1 cellular context compared by ENCODE assay signal in the genomic region with DNA sequence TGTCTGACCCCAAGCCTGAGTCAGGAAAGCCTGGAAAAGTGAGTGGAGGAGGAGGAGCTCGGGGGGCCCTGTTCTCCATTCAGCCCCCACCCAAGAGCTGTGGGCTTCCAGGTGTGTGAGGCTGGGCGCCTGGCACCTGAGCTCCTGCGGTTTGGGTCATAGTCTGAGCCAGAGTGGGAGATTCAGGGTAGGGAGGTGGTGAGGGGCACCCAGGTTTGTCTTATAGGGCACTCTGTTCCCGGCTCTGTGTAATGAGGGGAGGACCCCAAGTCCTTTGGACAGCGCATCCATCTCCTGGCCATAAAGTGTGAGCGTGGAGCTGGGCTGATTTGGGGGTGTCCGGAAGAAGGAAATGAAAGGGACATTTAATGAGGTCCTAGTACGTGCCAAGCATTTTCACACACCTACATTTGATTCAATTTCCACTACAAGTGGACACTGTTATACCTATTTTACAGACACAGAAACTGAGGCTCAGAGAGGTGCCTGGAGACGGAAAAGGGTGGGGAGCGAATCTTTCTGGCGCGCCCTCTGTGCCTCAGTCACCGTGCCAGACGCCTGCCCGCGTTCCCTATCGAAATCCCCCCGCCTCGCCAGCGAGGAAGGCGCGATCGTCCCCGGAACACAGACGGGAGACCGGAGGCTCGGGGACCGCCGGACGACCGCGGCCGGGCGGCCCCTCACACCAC.
TF ChIP-seq lines count a peak whose summit lies in the region.

No MANE protein-coding gene starts in this region.

TF ChIP-seq in HepG2, 621 proteins besides CTCF, POLR2A, EP300 and RAD21:
- TF ChIP-seq, protein P1, sequence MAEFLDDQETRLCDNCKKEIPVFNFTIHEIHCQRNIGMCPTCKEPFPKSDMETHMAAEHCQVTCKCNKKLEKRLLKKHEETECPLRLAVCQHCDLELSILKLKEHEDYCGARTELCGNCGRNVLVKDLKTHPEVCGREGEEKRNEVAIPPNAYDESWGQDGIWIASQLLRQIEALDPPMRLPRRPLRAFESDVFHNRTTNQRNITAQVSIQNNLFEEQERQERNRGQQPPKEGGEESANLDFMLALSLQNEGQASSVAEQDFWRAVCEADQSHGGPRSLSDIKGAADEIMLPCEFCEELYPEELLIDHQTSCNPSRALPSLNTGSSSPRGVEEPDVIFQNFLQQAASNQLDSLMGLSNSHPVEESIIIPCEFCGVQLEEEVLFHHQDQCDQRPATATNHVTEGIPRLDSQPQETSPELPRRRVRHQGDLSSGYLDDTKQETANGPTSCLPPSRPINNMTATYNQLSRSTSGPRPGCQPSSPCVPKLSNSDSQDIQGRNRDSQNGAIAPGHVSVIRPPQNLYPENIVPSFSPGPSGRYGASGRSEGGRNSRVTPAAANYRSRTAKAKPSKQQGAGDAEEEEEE (CRISPR knock-in tag; IDR thresholded peaks at IDR 0.05; ENCODE audit: borderline replicate concordance): no peak
- peak; percentile 90 for TF ChIP-seq ZNF629 (CRISPR knock-in tag; conservative IDR thresholded peaks at IDR 0.05)
- no peak for TF ChIP-seq SP2 (CRISPR knock-in tag; IDR thresholded peaks at IDR 0.05)
- no peak for TF ChIP-seq ATF7-NPFF (CRISPR knock-in tag; IDR thresholded peaks at IDR 0.05; ENCODE audit: low read depth)
- TF ChIP-seq TMF1 (CRISPR knock-in tag; IDR thresholded peaks at IDR 0.05; ENCODE audit: low read depth): 0 out of 2 replicates have a peak, but pooled peaks have one; percentile 52
- peak; percentile 15; the same call in 1 of the 2 replicates for TF ChIP-seq SP4 (CRISPR knock-in tag; IDR thresholded peaks at IDR 0.05)
- TF ChIP-seq SIX4 (CRISPR knock-in tag; IDR thresholded peaks at IDR 0.05): no peak
- TF ChIP-seq ZNF207 (IDR thresholded peaks at IDR 0.05; ENCODE audit: borderline replicate concordance): no peak
- TF ChIP-seq, protein P2, sequence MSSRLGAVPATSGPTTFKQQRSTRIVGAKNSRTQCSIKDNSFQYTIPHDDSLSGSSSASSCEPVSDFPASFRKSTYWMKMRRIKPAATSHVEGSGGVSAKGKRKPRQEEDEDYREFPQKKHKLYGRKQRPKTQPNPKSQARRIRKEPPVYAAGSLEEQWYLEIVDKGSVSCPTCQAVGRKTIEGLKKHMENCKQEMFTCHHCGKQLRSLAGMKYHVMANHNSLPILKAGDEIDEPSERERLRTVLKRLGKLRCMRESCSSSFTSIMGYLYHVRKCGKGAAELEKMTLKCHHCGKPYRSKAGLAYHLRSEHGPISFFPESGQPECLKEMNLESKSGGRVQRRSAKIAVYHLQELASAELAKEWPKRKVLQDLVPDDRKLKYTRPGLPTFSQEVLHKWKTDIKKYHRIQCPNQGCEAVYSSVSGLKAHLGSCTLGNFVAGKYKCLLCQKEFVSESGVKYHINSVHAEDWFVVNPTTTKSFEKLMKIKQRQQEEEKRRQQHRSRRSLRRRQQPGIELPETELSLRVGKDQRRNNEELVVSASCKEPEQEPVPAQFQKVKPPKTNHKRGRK (CRISPR knock-in tag; IDR thresholded peaks at IDR 0.05): no peak
- no peak for TF ChIP-seq CEBPB (IDR thresholded peaks at IDR 0.05; ENCODE audit: borderline replicate concordance, low read depth, low read length)
- TF ChIP-seq SRSF1 (optimal IDR thresholded peaks at IDR 0.05; ENCODE audit: low read depth, low read length): peak; percentile 26
- no peak for TF ChIP-seq ZBTB3 (CRISPR knock-in tag; IDR thresholded peaks at IDR 0.05; ENCODE audit: borderline replicate concordance, low read depth)
- TF ChIP-seq NONO (IDR thresholded peaks at IDR 0.05): no peak
- no peak for TF ChIP-seq NONO (CRISPR knock-in tag; conservative IDR thresholded peaks at IDR 0.05)
- TF ChIP-seq ZBTB7A (CRISPR knock-in tag; IDR thresholded peaks at IDR 0.05): peak; percentile 14; the same call in 1 of the 2 replicates
- TF ChIP-seq ZNF354B (CRISPR knock-in tag; IDR thresholded peaks at IDR 0.05): no peak
- TF ChIP-seq, protein P3, sequence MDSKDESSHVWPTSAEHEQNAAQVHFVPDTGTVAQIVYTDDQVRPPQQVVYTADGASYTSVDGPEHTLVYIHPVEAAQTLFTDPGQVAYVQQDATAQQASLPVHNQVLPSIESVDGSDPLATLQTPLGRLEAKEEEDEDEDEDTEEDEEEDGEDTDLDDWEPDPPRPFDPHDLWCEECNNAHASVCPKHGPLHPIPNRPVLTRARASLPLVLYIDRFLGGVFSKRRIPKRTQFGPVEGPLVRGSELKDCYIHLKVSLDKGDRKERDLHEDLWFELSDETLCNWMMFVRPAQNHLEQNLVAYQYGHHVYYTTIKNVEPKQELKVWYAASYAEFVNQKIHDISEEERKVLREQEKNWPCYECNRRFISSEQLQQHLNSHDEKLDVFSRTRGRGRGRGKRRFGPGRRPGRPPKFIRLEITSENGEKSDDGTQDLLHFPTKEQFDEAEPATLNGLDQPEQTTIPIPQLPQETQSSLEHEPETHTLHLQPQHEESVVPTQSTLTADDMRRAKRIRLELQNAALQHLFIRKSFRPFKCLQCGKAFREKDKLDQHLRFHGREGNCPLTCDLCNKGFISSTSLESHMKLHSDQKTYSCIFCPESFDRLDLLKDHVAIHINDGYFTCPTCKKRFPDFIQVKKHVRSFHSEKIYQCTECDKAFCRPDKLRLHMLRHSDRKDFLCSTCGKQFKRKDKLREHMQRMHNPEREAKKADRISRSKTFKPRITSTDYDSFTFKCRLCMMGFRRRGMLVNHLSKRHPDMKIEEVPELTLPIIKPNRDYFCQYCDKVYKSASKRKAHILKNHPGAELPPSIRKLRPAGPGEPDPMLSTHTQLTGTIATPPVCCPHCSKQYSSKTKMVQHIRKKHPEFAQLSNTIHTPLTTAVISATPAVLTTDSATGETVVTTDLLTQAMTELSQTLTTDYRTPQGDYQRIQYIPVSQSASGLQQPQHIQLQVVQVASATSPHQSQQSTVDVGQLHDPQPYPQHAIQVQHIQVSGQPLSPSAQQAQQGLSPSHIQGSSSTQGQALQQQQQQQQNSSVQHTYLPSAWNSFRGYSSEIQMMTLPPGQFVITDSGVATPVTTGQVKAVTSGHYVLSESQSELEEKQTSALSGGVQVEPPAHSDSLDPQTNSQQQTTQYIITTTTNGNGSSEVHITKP (CRISPR knock-in tag; IDR thresholded peaks at IDR 0.05; ENCODE audit: low read depth): no peak
- TF ChIP-seq, protein P4, sequence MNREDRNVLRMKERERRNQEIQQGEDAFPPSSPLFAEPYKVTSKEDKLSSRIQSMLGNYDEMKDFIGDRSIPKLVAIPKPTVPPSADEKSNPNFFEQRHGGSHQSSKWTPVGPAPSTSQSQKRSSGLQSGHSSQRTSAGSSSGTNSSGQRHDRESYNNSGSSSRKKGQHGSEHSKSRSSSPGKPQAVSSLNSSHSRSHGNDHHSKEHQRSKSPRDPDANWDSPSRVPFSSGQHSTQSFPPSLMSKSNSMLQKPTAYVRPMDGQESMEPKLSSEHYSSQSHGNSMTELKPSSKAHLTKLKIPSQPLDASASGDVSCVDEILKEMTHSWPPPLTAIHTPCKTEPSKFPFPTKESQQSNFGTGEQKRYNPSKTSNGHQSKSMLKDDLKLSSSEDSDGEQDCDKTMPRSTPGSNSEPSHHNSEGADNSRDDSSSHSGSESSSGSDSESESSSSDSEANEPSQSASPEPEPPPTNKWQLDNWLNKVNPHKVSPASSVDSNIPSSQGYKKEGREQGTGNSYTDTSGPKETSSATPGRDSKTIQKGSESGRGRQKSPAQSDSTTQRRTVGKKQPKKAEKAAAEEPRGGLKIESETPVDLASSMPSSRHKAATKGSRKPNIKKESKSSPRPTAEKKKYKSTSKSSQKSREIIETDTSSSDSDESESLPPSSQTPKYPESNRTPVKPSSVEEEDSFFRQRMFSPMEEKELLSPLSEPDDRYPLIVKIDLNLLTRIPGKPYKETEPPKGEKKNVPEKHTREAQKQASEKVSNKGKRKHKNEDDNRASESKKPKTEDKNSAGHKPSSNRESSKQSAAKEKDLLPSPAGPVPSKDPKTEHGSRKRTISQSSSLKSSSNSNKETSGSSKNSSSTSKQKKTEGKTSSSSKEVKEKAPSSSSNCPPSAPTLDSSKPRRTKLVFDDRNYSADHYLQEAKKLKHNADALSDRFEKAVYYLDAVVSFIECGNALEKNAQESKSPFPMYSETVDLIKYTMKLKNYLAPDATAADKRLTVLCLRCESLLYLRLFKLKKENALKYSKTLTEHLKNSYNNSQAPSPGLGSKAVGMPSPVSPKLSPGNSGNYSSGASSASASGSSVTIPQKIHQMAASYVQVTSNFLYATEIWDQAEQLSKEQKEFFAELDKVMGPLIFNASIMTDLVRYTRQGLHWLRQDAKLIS (CRISPR knock-in tag; IDR thresholded peaks at IDR 0.05): no peak
- peak; percentile 10; the same call in 1 of the 2 replicates for TF ChIP-seq ADNP (CRISPR knock-in tag; IDR thresholded peaks at IDR 0.05)
- TF ChIP-seq NCOA5 (CRISPR knock-in tag; IDR thresholded peaks at IDR 0.05): no peak
- TF ChIP-seq ZNF749 (CRISPR knock-in tag; IDR thresholded peaks at IDR 0.05; ENCODE audit: borderline replicate concordance): no peak
- TF ChIP-seq YEATS4 (CRISPR knock-in tag; IDR thresholded peaks at IDR 0.05; ENCODE audit: borderline replicate concordance): no peak
- no peak for TF ChIP-seq ZNF652 (CRISPR knock-in tag; IDR thresholded peaks at IDR 0.05; ENCODE audit: borderline replicate concordance, low read depth)
- TF ChIP-seq ESRRA (CRISPR knock-in tag; IDR thresholded peaks at IDR 0.05; ENCODE audit: low read depth): 0 out of 2 replicates have a peak, but pooled peaks have one; percentile 8
- TF ChIP-seq, protein P5, sequence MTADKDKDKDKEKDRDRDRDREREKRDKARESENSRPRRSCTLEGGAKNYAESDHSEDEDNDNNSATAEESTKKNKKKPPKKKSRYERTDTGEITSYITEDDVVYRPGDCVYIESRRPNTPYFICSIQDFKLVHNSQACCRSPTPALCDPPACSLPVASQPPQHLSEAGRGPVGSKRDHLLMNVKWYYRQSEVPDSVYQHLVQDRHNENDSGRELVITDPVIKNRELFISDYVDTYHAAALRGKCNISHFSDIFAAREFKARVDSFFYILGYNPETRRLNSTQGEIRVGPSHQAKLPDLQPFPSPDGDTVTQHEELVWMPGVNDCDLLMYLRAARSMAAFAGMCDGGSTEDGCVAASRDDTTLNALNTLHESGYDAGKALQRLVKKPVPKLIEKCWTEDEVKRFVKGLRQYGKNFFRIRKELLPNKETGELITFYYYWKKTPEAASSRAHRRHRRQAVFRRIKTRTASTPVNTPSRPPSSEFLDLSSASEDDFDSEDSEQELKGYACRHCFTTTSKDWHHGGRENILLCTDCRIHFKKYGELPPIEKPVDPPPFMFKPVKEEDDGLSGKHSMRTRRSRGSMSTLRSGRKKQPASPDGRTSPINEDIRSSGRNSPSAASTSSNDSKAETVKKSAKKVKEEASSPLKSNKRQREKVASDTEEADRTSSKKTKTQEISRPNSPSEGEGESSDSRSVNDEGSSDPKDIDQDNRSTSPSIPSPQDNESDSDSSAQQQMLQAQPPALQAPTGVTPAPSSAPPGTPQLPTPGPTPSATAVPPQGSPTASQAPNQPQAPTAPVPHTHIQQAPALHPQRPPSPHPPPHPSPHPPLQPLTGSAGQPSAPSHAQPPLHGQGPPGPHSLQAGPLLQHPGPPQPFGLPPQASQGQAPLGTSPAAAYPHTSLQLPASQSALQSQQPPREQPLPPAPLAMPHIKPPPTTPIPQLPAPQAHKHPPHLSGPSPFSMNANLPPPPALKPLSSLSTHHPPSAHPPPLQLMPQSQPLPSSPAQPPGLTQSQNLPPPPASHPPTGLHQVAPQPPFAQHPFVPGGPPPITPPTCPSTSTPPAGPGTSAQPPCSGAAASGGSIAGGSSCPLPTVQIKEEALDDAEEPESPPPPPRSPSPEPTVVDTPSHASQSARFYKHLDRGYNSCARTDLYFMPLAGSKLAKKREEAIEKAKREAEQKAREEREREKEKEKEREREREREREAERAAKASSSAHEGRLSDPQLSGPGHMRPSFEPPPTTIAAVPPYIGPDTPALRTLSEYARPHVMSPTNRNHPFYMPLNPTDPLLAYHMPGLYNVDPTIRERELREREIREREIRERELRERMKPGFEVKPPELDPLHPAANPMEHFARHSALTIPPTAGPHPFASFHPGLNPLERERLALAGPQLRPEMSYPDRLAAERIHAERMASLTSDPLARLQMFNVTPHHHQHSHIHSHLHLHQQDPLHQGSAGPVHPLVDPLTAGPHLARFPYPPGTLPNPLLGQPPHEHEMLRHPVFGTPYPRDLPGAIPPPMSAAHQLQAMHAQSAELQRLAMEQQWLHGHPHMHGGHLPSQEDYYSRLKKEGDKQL (CRISPR knock-in tag; IDR thresholded peaks at IDR 0.05; ENCODE audit: low read depth): no peak
- TF ChIP-seq MTA1 (CRISPR knock-in tag; IDR thresholded peaks at IDR 0.05; ENCODE audit: borderline replicate concordance): peak; percentile 31; the same call in 1 of the 2 replicates
- no peak for TF ChIP-seq MIER2 (CRISPR knock-in tag; IDR thresholded peaks at IDR 0.05)
- TF ChIP-seq FOXK1 (CRISPR knock-in tag; IDR thresholded peaks at IDR 0.05; ENCODE audit: borderline replicate concordance, low read depth): no peak
- peak; percentile 23; the same call in 1 of the 2 replicates for TF ChIP-seq MEIS1 (CRISPR knock-in tag; IDR thresholded peaks at IDR 0.05; ENCODE audit: borderline replicate concordance)
- no peak for TF ChIP-seq NR2F2 (IDR thresholded peaks at IDR 0.05; ENCODE audit: borderline replicate concordance, low read depth)
- no peak for TF ChIP-seq KAT7 (CRISPR knock-in tag; IDR thresholded peaks at IDR 0.05; ENCODE audit: borderline replicate concordance)
- TF ChIP-seq MTF2 (CRISPR knock-in tag; IDR thresholded peaks at IDR 0.05; ENCODE audit: borderline replicate concordance): no peak
- no peak for TF ChIP-seq ETV6 (CRISPR knock-in tag; conservative IDR thresholded peaks at IDR 0.05)
- TF ChIP-seq FOXM1 (CRISPR knock-in tag; IDR thresholded peaks at IDR 0.05): no peak
- no peak for TF ChIP-seq KLF6 (CRISPR knock-in tag; IDR thresholded peaks at IDR 0.05)
